ENCODE assay signal across 8 cellular contexts in genomic region chr11:79437981-79438630, GRCh38. TPM values are rescaled to one million over a fixed set of nuclear protein-coding genes. Genes with fewer than 3 reads are reported as not detected.
DNase-seq lines count a peak whose midpoint lies in the region; ATAC-seq, FAIRE-seq and TF ChIP-seq lines count a peak whose summit lies in the region.

No MANE protein-coding gene starts in this region.

- no peaks in the 10 kb centered on the region for H3K9me3 Mint-ChIP-seq in endodermal cell
- H3K9me3 Mint-ChIP-seq in neural crest cell = no peaks in the 10 kb centered on the region

- no peak for ATAC-seq in HG02885 (IDR thresholded peaks at IDR 0.05; ENCODE audit: poor library complexity, unreplicated experiment)
- ATAC-seq in GM18868 (IDR thresholded peaks at IDR 0.05; ENCODE audit: unreplicated experiment) = no peak

- H3K27ac ChIP-seq in endodermal cell (ENCODE audit: low read depth, low read length) (peak overlapping the region; percentile 33), SJCRH30 (no peak overlapping the region)

- H3K27me3 ChIP-seq in endodermal cell (ENCODE audit: control insufficient read depth, insufficient read depth, low read length, poor library complexity, severe bottlenecking) = no peaks in the 10 kb centered on the region
- no peaks in the 10 kb centered on the region for H3K27me3 ChIP-seq in SJCRH30

- H3K36me3 Mint-ChIP-seq in endodermal cell (ENCODE audit: low read depth) (no peaks in the 10 kb centered on the region), neural crest cell (ENCODE audit: low read depth) (no peaks in the 10 kb centered on the region)

- WGBS in endodermal cell (ENCODE audit: insufficient coverage in 1 of 2, insufficient read length in 1 of 2), 2 experiments = 0 to 2% methylated on average over 5 to 29 of the region's 31 CpGs

- TF ChIP-seq CTCF in endodermal cell (conservative IDR thresholded peaks at IDR 0.05) (no peak), neural crest cell (conservative IDR thresholded peaks at IDR 0.05) (no peak)

- FAIRE-seq in GM12891 (lab: Jason Lieb, UNC) = no peak

- H3K4me3 ChIP-seq in endodermal cell (ENCODE audit: low read length) (peak overlapping the region; percentile 81), SJCRH30 (no peak overlapping the region)

- H3K9ac ChIP-seq in endodermal cell (ENCODE audit: extremely low read depth, low read length, poor library complexity, severe bottlenecking) = peak overlapping the region; percentile 67

- DNase-seq in EH (ENCODE audit: low read depth) = peak; percentile 44
- peak; percentile 69 to 80 for DNase-seq in NCI-H526 (lab: John Stamatoyannopoulos, UW)
- DNase-seq in endodermal cell = no peak
- peak; percentile 8 for DNase-seq in neural crest cell (ENCODE audit: low read depth, low spot score)
- no peak for DNase-seq in GM12891 (ENCODE audit: insufficient read length, low spot score)
- DNase-seq in SJCRH30 = no peak

- H3K4me1 Mint-ChIP-seq in endodermal cell (peaks cover 48% of the 10 kb centered on the region), neural crest cell (peaks cover 31% of the 10 kb centered on the region)

- no peak for TF ChIP-seq POLR2A in GM12891 (IDR thresholded peaks at IDR 0.05; ENCODE audit: low read depth, low read length)

- H3K27ac Mint-ChIP-seq in endodermal cell (peak overlapping the region; percentile 94), neural crest cell (ENCODE audit: unreplicated experiment) (no peak overlapping the region)

- no peaks in the 10 kb centered on the region for H3K9me3 ChIP-seq in endodermal cell (ENCODE audit: control insufficient read depth, low read length)
- no peaks in the 10 kb centered on the region for H3K9me3 ChIP-seq in SJCRH30 (replicated peaks)

- H3K4me1 ChIP-seq in endodermal cell (ENCODE audit: control insufficient read depth, insufficient read depth, low read length) (peaks cover 26% of the 10 kb centered on the region), SJCRH30 (no peaks in the 10 kb centered on the region)

- H3K27me3 Mint-ChIP-seq in endodermal cell (ENCODE audit: insufficient read depth) = no peaks in the 10 kb centered on the region
- H3K27me3 Mint-ChIP-seq in neural crest cell (ENCODE audit: low read depth) = peaks cover 75% of the 10 kb centered on the region

- no peaks in the 10 kb centered on the region for H3K36me3 ChIP-seq in endodermal cell (ENCODE audit: control insufficient read depth, insufficient read depth, low read length)
- H3K36me3 ChIP-seq in SJCRH30 = no peaks in the 10 kb centered on the region

- H3K4me3 Mint-ChIP-seq in endodermal cell (peak overlapping the region; percentile 83), neural crest cell (peak overlapping the region; percentile 93)

TF ChIP-seq in GM12891, 5 proteins besides CTCF, POLR2A, EP300 and RAD21:
- TF ChIP-seq POU2F2 (IDR thresholded peaks at IDR 0.05; ENCODE audit: low read depth, low read length) (no peak), TAF1 (IDR thresholded peaks at IDR 0.05; ENCODE audit: low read depth, low read length) (no peak), POLR2AphosphoS5 (IDR thresholded peaks at IDR 0.05; ENCODE audit: low read depth, low read length) (no peak), PAX5 (IDR thresholded peaks at IDR 0.05; ENCODE audit: insufficient read depth, low read length, severe bottlenecking) (no peak), SPI1 (IDR thresholded peaks at IDR 0.05; ENCODE audit: low read depth, low read length) (no peak)

RNA-seq across cellular contexts. Expression of gene TENM4, which starts 2.7 kb away (rescaled TPM):
- total RNA-seq in endodermal cell (100 to 1,000 TPM in 1 of 2 donors, 10 to 100 TPM in 1; 68.2 to 130 TPM), neural crest cell (38.1 and 43.2 TPM in 2 replicates)
- polyA plus RNA-seq in endodermal cell (2013, experiment 1 of 2) = 23.1 TPM
- 21.2 TPM for polyA plus RNA-seq in endodermal cell (2013, experiment 2 of 2)
- 0.06 TPM for polyA plus RNA-seq in GM12891 (2012; ENCODE audit: low read depth, missing spikeins)
- 0.53 and 0.58 TPM in 2 replicates for total RNA-seq in SJCRH30 (2014; rRNA removed; shearing (Covaris generic))

Comparison
In these comparisons a context has a peak if more than half of its experiments do, and no peak if none do; other contexts are left out.
1. DNase-seq: peak in EH (single experiment), NCI-H526 (2 of 2) and neural crest cell (single experiment); none in endodermal cell (single experiment), GM12891 (single experiment) and SJCRH30 (0 of 2).
2. RNA of gene TENM4, which starts 2.7 kb away (total RNA-seq): 68.2 to 130 TPM in endodermal cell and 38.1 to 43.2 TPM in neural crest cell; 0.53 to 0.58 TPM in SJCRH30; every median in the first group is over 10 times any median in the second.